Comparison of ENCODE assay signal across 2 cellular contexts in genomic region chr6:82268301-82268846, GRCh38.
A peak's percentile ranks its signal among the peaks of the same experiment; 100 is the strongest.
TF ChIP-seq lines count a peak whose summit lies in the region.

No MANE protein-coding gene starts in this region.

TF ChIP-seq in HCT116, 20 proteins besides CTCF, POLR2A, EP300 and RAD21 (continued from another document):
- TF ChIP-seq REST (IDR thresholded peaks at IDR 0.05; ENCODE audit: low read depth) (no peak), MAX (IDR thresholded peaks at IDR 0.05) (no peak), SP1 (IDR thresholded peaks at IDR 0.05; ENCODE audit: low read depth) (no peak), ZFX (IDR thresholded peaks at IDR 0.05) (no peak), TCF7L2 (IDR thresholded peaks at IDR 0.05; ENCODE audit: borderline replicate concordance, extremely low read depth, insufficient read depth, insufficient read length) (no peak), YY1 (IDR thresholded peaks at IDR 0.05; ENCODE audit: extremely low read depth, insufficient replicate concordance, low read depth, low read length) (no peak), EGR1 (IDR thresholded peaks at IDR 0.05; ENCODE audit: low read depth) (no peak)
- TF ChIP-seq, protein P1, sequence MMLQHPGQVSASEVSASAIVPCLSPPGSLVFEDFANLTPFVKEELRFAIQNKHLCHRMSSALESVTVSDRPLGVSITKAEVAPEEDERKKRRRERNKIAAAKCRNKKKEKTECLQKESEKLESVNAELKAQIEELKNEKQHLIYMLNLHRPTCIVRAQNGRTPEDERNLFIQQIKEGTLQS (IDR thresholded peaks at IDR 0.05): no peak

TF ChIP-seq in SK-N-SH, 30 proteins besides CTCF, POLR2A, EP300 and RAD21 (continued from another document):
- TF ChIP-seq REST (IDR thresholded peaks at IDR 0.05; ENCODE audit: low read depth, low read length) (no peak), SIN3A (IDR thresholded peaks at IDR 0.05; ENCODE audit: borderline replicate concordance, low read depth, low read length) (no peak), NFIC (IDR thresholded peaks at IDR 0.05; ENCODE audit: borderline replicate concordance) (peak; percentile 63)
